12 cellular contexts compared by ENCODE assay signal in genomic region chrX:129782015-129782495, GRCh38. TPM values are rescaled to one million over a fixed set of nuclear protein-coding genes. Genes with fewer than 3 reads are reported as not detected.
A peak's percentile ranks its signal among the peaks of the same experiment; 100 is the strongest.
DNase-seq lines count a peak whose midpoint lies in the region; ATAC-seq and TF ChIP-seq lines count a peak whose summit lies in the region.
"Had no signal": no experiment of that assay in that cellular context is flagged by ENCODE, and none has a peak within 500 bp of the region (broad histone marks: within the 10 kb centered on the region; RNA-seq: fewer than 3 reads in every experiment).

No MANE protein-coding gene starts in this region.

- ATAC-seq in activated B cell treated with CpG ODN at 0.5 μM for 24 hours (ENCODE audit: low read depth) (no peak), lower lobe of right lung (no peak)

- POLR2A ChIA-PET in activated B cell treated with CpG ODN at 0.5 μM for 24 hours (lab: Charles Lee), result interaction anchor here (1.3 to 18.0 kb wide), 7 partner anchors 8 to 43 kb away, joined by 3 to 261 read pairs (median 22); partner anchors contain the start of gene XPNPEP2

- intact Hi-C loops in activated B cell treated with CpG ODN at 0.5 μM for 24 hours (cut with micrococcal nuclease) (loop anchor here (5.0 kb wide), 1 partner anchor 60 kb away; the partner anchor contains the start of gene ZDHHC9), lower lobe of right lung (cut with DNase I) (no loop called here)

- peak overlapping the region; percentile 96 for H3K27ac Mint-ChIP-seq in activated B cell treated with CpG ODN at 0.5 μM for 24 hours

- peak overlapping the region; percentile 97 for H3K4me2 ChIP-seq in BLaER1

- H3K36me3 Mint-ChIP-seq in activated B cell treated with CpG ODN at 0.5 μM for 24 hours (ENCODE audit: low read depth), result peaks cover 51% of the 10 kb centered on the region

- H3K27me3 ChIP-seq in BLaER1 (peaks cover 56% of the 10 kb centered on the region), lower lobe of right lung (ENCODE audit: low read depth) (no peaks in the 10 kb centered on the region)
- H3K27me3 ChIP-seq: BE2C, right lobe of liver had no signal

- peak overlapping the region; percentile 86 for H3K27ac ChIP-seq in BLaER1
- no peak overlapping the region for H3K27ac ChIP-seq in lower lobe of right lung
- H3K27ac ChIP-seq: right lobe of liver had no signal

- H3K9me3 Mint-ChIP-seq in activated B cell treated with CpG ODN at 0.5 μM for 24 hours, result no peaks in the 10 kb centered on the region

- H3K4me3 ChIP-seq in BLaER1 (peak overlapping the region; percentile 71), GM08714 (ENCODE audit: low read length) (peak overlapping the region; percentile 73; the same call in 1 of the 2 replicates), lower lobe of right lung (peak overlapping the region; percentile 38)

- peaks cover 32% of the 10 kb centered on the region for H3K36me3 ChIP-seq in BLaER1
- no peaks in the 10 kb centered on the region for H3K36me3 ChIP-seq in lower lobe of right lung
- H3K36me3 ChIP-seq: BE2C, right lobe of liver had no signal

- H3K9ac ChIP-seq in BLaER1, result peak overlapping the region; percentile 77

- CTCF ChIA-PET in activated B cell treated with CpG ODN at 0.5 μM for 24 hours (lab: Charles Lee), result interaction anchor here (1.3 to 2.8 kb wide), 5 partner anchors 9 to 104 kb away, joined by 3 to 10 read pairs (median 4); no protein-coding TSS in a partner anchor

- TF ChIP-seq CTCF in activated B cell treated with CpG ODN at 0.5 μM for 24 hours (IDR thresholded peaks at IDR 0.05) (no peak), lower lobe of right lung (IDR thresholded peaks at IDR 0.05) (no peak)

- H3K4me1 ChIP-seq in BLaER1, result peaks cover 85% of the 10 kb centered on the region
- no peaks in the 10 kb centered on the region for H3K4me1 ChIP-seq in lower lobe of right lung
- H3K4me1 ChIP-seq: BE2C, right lobe of liver had no signal

- peaks cover 75% of the 10 kb centered on the region for H3K4me1 Mint-ChIP-seq in activated B cell treated with CpG ODN at 0.5 μM for 24 hours

- no peak for DNase-seq in activated B cell treated with CpG ODN at 0.5 μM for 24 hours
- DNase-seq in lower lobe of right lung, result no peak
- DNase-seq in SW480 (ENCODE audit: low spot score), result no peak
- DNase-seq in NCI-H2171 treated with DMSO at 0.1 percent for 48 hours (lab: John Stamatoyannopoulos, UW), result no peak
- no peak for DNase-seq in GF-D8 (lab: John Stamatoyannopoulos, UW)
- no peak for DNase-seq in NCI-H748 (lab: John Stamatoyannopoulos, UW; ENCODE audit: unreplicated experiment)
- DNase-seq: BE2C, NCI-H1417 had no signal

- peaks cover 57% of the 10 kb centered on the region for H4K20me1 ChIP-seq in BLaER1

- peak overlapping the region; percentile 93 for H3K4me3 Mint-ChIP-seq in activated B cell treated with CpG ODN at 0.5 μM for 24 hours

- H3K9me3 ChIP-seq in BLaER1, result no peaks in the 10 kb centered on the region
- H3K9me3 ChIP-seq in lower lobe of right lung, result no peaks in the 10 kb centered on the region
- H3K9me3 ChIP-seq: BE2C, right lobe of liver had no signal

- no peaks in the 10 kb centered on the region for H3K27me3 Mint-ChIP-seq in activated B cell treated with CpG ODN at 0.5 μM for 24 hours

RNA-seq across cellular contexts. Expression of gene SASH3, which starts 2.3 kb away (rescaled TPM):
- 209 TPM in 2 replicates for total RNA-seq in activated B cell treated with CpG ODN at 0.5 μM for 24 hours
- total RNA-seq in lower lobe of right lung, result 74.9 TPM
- total RNA-seq: HT1080 had no signal

RNA-seq across cellular contexts. Expression of gene XPNPEP2, which starts 43.3 kb away (rescaled TPM):
- 0.07 TPM in 2 replicates for total RNA-seq in activated B cell treated with CpG ODN at 0.5 μM for 24 hours
- 2.9 TPM for total RNA-seq in lower lobe of right lung
- total RNA-seq: HT1080 had no signal
